ENCODE assay signal across 8 cellular contexts in the genomic region with DNA sequence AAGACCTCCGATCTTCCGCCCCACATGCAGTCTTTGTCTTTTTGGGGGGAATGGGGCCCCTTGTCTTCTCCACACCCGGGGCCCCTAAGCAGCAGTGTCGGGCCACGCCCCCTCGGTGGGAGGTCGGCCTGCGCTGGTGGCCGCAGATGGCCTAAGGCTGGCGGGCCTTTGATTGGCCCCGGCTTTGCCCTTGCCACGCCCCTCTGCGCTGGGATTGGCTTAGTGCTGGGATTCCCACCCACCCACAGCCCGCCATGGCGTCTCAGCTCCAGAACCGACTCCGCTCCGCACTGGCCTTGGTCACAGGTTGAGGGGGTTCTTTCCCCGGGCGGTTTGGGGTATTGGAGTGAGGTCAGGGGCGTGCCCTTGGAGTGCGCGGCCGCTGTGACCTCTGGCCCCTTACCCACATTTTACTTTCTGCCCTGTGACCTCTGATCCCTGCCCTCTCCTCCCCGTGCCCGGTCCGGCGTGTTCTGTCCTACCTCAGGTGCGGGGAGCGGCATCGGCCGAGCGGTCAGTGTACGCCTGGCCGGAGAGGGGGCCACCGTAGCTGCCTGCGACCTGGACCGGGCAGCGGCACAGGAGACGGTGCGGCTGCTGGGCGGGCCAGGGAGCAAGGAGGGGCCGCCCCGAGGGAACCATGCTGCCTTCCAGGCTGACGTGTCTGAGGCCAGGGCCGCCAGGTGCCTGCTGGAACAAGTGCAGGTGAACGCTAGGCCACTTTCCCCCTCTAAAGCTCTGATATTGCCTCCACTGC. TPM values are rescaled to one million over a fixed set of nuclear protein-coding genes. Genes with fewer than 3 reads are reported as not detected.
DNase-seq lines count a peak whose midpoint lies in the region; ATAC-seq and TF ChIP-seq lines count a peak whose summit lies in the region.

HSD17B8 (plus strand) TSS at position 241 of the 757 bp plus-strand sequence; CDS start at position 255, 14 bp downstream.

- H3K27me3 Mint-ChIP-seq in activated B cell treated with CpG ODN at 0.5 μM for 24 hours, result no peaks in the 10 kb centered on the region

- BruUV-seq in mammary epithelial cell (replicated peaks; lab: Mats Ljungman, UMichigan), result no TSS peak

- peaks cover 68% of the 10 kb centered on the region for H3K4me1 Mint-ChIP-seq in activated B cell treated with CpG ODN at 0.5 μM for 24 hours

- peaks cover 19% of the 10 kb centered on the region for H3F3A ChIP-seq in smooth muscle cell (ENCODE audit: low read depth)

- H3K9me3 ChIP-seq in mammary epithelial cell (replicated peaks; ENCODE audit: insufficient read depth, low read length) (no peaks in the 10 kb centered on the region), smooth muscle cell (replicated peaks; ENCODE audit: low read depth) (no peaks in the 10 kb centered on the region)

- H3K4me3 ChIP-seq in mammary epithelial cell (replicated peaks in 1 of 3; ENCODE audit: insufficient read depth in 1 of 3, low read depth in 2 of 3, low read length in 3 of 3) (peak within 1 kb of the TSS; percentile 69 to 95 (median 75)), smooth muscle cell (peak within 1 kb of the TSS; percentile 88)

- in situ Hi-C loops in mammary epithelial cell (cut with MboI; ENCODE audit: low sequenced_read_pairs in 2 of 2), result no loop called here

- peak within 1 kb of the TSS; percentile 98 for H3K4me2 ChIP-seq in mammary epithelial cell (ENCODE audit: insufficient read depth, low read depth, low read length)
- H3K4me2 ChIP-seq in smooth muscle cell, result peak within 1 kb of the TSS; percentile 100

- dilution Hi-C loops in mammary epithelial cell (cut with HindIII; ENCODE audit: low sequenced_read_pairs), result no loop called here

- H2AFZ ChIP-seq in mammary epithelial cell (ENCODE audit: low read depth, low read length) (peak within 1 kb of the TSS; percentile 91), smooth muscle cell (ENCODE audit: low read depth) (no peak within 1 kb of the TSS)

- 0% methylated on average over 4 of the region's 47 CpGs for WGBS in mammary epithelial cell (ENCODE audit: low coverage, missing lambda C conversion rate)
- 5% methylated on average over 44 of the region's 47 CpGs for WGBS in smooth muscle cell (ENCODE audit: low lambda C conversion rate)

- H3K79me2 ChIP-seq in mammary epithelial cell (ENCODE audit: insufficient read depth, low read length) (peaks cover 46% of the 10 kb centered on the region), smooth muscle cell (ENCODE audit: low read depth) (peaks cover 38% of the 10 kb centered on the region)

- TF ChIP-seq CTCF in activated B cell treated with CpG ODN at 0.5 μM for 24 hours (IDR thresholded peaks at IDR 0.05), result no peak
- TF ChIP-seq CTCF in mammary epithelial cell (conservative IDR thresholded peaks at IDR 0.05 in 1 of 2, IDR thresholded peaks at IDR 0.05 in 1 of 2; ENCODE audit: extremely low read depth in 1 of 2, insufficient read depth in 1 of 2, low read depth in 1 of 2, low read length in 2 of 2), result no peak
- TF ChIP-seq CTCF in smooth muscle cell (IDR thresholded peaks at IDR 0.05; ENCODE audit: borderline replicate concordance, insufficient read depth, poor library complexity, severe bottlenecking), result no peak

- POLR2A ChIA-PET in activated B cell treated with CpG ODN at 0.5 μM for 24 hours (lab: Charles Lee), result interaction anchor here (0.5 to 1.3 kb wide), 14 partner anchors 43 to 1621 kb away, joined by 3 to 12 read pairs (median 4); partner anchors contain the start of genes RPS18 and VPS52

- H3K27me3 ChIP-seq in mammary epithelial cell (ENCODE audit: insufficient read depth, low read length) (no peaks in the 10 kb centered on the region), smooth muscle cell (ENCODE audit: low read depth) (no peaks in the 10 kb centered on the region)

- H3K36me3 Mint-ChIP-seq in activated B cell treated with CpG ODN at 0.5 μM for 24 hours (ENCODE audit: low read depth), result peaks cover 37% of the 10 kb centered on the region

- H3K27ac Mint-ChIP-seq in activated B cell treated with CpG ODN at 0.5 μM for 24 hours, result peak within 1 kb of the TSS; percentile 71

- peak within 1 kb of the TSS; percentile 87 for H3K4me3 Mint-ChIP-seq in activated B cell treated with CpG ODN at 0.5 μM for 24 hours

- H3K9ac ChIP-seq in mammary epithelial cell (ENCODE audit: insufficient read depth, low read length) (peak within 1 kb of the TSS; percentile 53), smooth muscle cell (ENCODE audit: low read depth) (peak within 1 kb of the TSS; percentile 89)

- H3K4me1 ChIP-seq in mammary epithelial cell (ENCODE audit: insufficient read depth, low read length) (peaks cover 39% of the 10 kb centered on the region), smooth muscle cell (ENCODE audit: low read depth) (peaks cover 43% of the 10 kb centered on the region)

- no peaks in the 10 kb centered on the region for H4K20me1 ChIP-seq in mammary epithelial cell (ENCODE audit: insufficient read depth, low read length)
- peaks cover 37% of the 10 kb centered on the region for H4K20me1 ChIP-seq in smooth muscle cell (ENCODE audit: low read depth)

- no peaks in the 10 kb centered on the region for H3K9me3 Mint-ChIP-seq in activated B cell treated with CpG ODN at 0.5 μM for 24 hours

- CTCF ChIA-PET in activated B cell treated with CpG ODN at 0.5 μM for 24 hours (lab: Charles Lee) (interaction anchor here (1.3 kb wide), 1 partner anchor 43 kb away, joined by 3 read pairs; no protein-coding TSS in a partner anchor), mammary epithelial cell (lab: Charles Lee; ENCODE audit: low non-redundant PET) (no interaction called here)

- ATAC-seq in GM18502 (IDR thresholded peaks at IDR 0.05; ENCODE audit: poor library complexity, unreplicated experiment) (peak; percentile 49), HG03045 (IDR thresholded peaks at IDR 0.05; ENCODE audit: unreplicated experiment) (peak; percentile 45), activated B cell treated with CpG ODN at 0.5 μM for 24 hours (ENCODE audit: low read depth) (peak; percentile 64)

- peak; percentile 95 for DNase-seq in NCI-H2196 treated with DMSO at 0.1 percent for 48 hours (lab: John Stamatoyannopoulos, UW; ENCODE audit: unreplicated experiment)
- peak; percentile 79 for DNase-seq in activated B cell treated with CpG ODN at 0.5 μM for 24 hours
- DNase-seq in mammary epithelial cell, result peak; percentile 72
- peak; percentile 91 for DNase-seq in inferior parietal cortex (ENCODE audit: extremely low spot score)
- peak; percentile 74 for DNase-seq in smooth muscle cell (lab: John Stamatoyannopoulos, UW; ENCODE audit: unreplicated experiment)
- no peak for DNase-seq in DMS114 treated with DMSO at 0.1 percent for 48 hours (lab: John Stamatoyannopoulos, UW; ENCODE audit: unreplicated experiment)

- peaks cover 7% of the 10 kb centered on the region for H3K36me3 ChIP-seq in mammary epithelial cell (ENCODE audit: insufficient read depth, low read length)
- H3K36me3 ChIP-seq in smooth muscle cell (ENCODE audit: low read depth), result peaks cover 6% of the 10 kb centered on the region

- intact Hi-C loops in activated B cell treated with CpG ODN at 0.5 μM for 24 hours (cut with micrococcal nuclease) (loop anchor here (5.0 to 10.0 kb wide), 4 partner anchors 228 to 1230 kb away; partner anchors contain the start of genes AGPAT1, DXO and RNF5), mammary epithelial cell (cut with micrococcal nuclease) (no loop called here)

- peak within 1 kb of the TSS; percentile 71 for H3K27ac ChIP-seq in mammary epithelial cell (ENCODE audit: insufficient read depth, low read depth, low read length)
- peak within 1 kb of the TSS; percentile 98 for H3K27ac ChIP-seq in smooth muscle cell (ENCODE audit: low read depth)

RNA-seq across cellular contexts. Expression of gene HSD17B8, which starts in this region (rescaled TPM):
- total RNA-seq in activated B cell treated with CpG ODN at 0.5 μM for 24 hours (12.3 TPM in 2 replicates), mammary epithelial cell (10 to 100 TPM in 1 of 2 donors, 1 to 10 TPM in 1; 4.7 to 16.0 TPM), smooth muscle cell (2.9 and 4.9 TPM in 2 replicates)
- polyA plus RNA-seq in mammary epithelial cell (25.7 TPM), smooth muscle cell (3.7 and 9.6 TPM in 2 replicates)
- 4.4 TPM for polyA minus RNA-seq in mammary epithelial cell
